8 cellular contexts compared by ENCODE assay signal in the genomic region with DNA sequence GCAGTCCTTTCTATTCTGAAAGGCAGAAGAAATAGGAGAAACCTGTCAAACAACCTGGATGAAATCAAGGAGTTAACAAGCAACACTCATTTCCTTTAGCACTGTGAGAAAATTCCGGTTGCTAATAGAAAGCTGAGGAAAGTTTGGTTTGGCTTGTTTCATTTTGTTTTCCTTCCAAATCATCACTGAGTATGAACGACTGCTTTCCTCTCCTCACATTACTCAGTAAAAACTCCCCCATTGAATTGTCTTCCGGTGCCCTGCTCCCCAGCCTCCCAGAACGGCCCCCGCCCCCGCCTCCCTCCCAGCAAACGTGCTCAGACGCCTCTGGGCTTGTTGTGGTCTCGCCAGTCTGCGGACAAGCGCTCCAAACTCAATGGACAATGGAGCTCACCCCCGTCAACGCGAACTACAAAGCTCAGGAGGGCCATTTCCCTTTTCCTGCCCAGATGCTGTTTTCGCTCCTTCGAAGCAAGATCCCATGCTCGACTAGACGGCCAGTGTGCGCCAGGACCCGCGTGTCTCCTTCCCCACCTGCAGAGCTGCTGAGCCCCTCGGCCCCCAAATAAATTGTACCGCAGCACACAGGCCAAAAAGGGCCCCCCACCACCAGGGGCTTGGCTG. TPM values are rescaled to one million over a fixed set of nuclear protein-coding genes. Genes with fewer than 3 reads are reported as not detected.
DNase-seq lines count a peak whose midpoint lies in the region; ATAC-seq and TF ChIP-seq lines count a peak whose summit lies in the region.

No MANE protein-coding gene starts in this region.

- no peak overlapping the region for H3K23ac ChIP-seq in trophoblast cell (ENCODE audit: low read length)

- peak overlapping the region; percentile 92 for H3K14ac ChIP-seq in trophoblast cell (ENCODE audit: low read length)

- H2BK12ac ChIP-seq in trophoblast cell (ENCODE audit: low read length) = no peak overlapping the region

- ATAC-seq in GM21717 (IDR thresholded peaks at IDR 0.05; ENCODE audit: unreplicated experiment) = peak; percentile 47

- no peaks in the 10 kb centered on the region for H3K9me3 ChIP-seq in adrenal gland (replicated peaks in 1 of 3)
- no peaks in the 10 kb centered on the region for H3K9me3 ChIP-seq in trophoblast cell (ENCODE audit: insufficient read depth, low read depth, low read length)

- peak overlapping the region; percentile 70 for H2BK120ac ChIP-seq in trophoblast cell (ENCODE audit: insufficient read depth, low read length, poor library complexity)

- H3K4me2 ChIP-seq in KMS-11 (peak overlapping the region; percentile 91), trophoblast cell (ENCODE audit: low read length) (peak overlapping the region; percentile 89)

- H3K79me2 ChIP-seq in KMS-11 (ENCODE audit: insufficient read depth, low read depth) (peaks cover 53% of the 10 kb centered on the region), trophoblast cell (ENCODE audit: control insufficient read depth, insufficient read depth, low read length, poor library complexity) (peaks cover 9% of the 10 kb centered on the region)

- H3K4ac ChIP-seq in trophoblast cell (ENCODE audit: low read depth, low read length) = peak overlapping the region; percentile 82

- H4K20me1 ChIP-seq in KMS-11 (ENCODE audit: insufficient read depth) = no peaks in the 10 kb centered on the region

- no peak for TF ChIP-seq POLR2A in adrenal gland (IDR thresholded peaks at IDR 0.05)

- peak overlapping the region; percentile 67 for H4K8ac ChIP-seq in trophoblast cell (ENCODE audit: low read depth, low read length)

- H2AK5ac ChIP-seq in trophoblast cell (ENCODE audit: low read length) = peak overlapping the region; percentile 14

- peak overlapping the region; percentile 31 for H4K12ac ChIP-seq in trophoblast cell (ENCODE audit: low read depth, low read length)

- H3K9ac ChIP-seq in KMS-11 = peak overlapping the region; percentile 76
- H3K9ac ChIP-seq in trophoblast cell (ENCODE audit: low read length) = peak overlapping the region; percentile 85

- TF ChIP-seq CTCF in KMS-11 (conservative IDR thresholded peaks at IDR 0.05; ENCODE audit: low read depth, low read length) = no peak
- no peak for TF ChIP-seq CTCF in adrenal gland (IDR thresholded peaks at IDR 0.05)

- DNase-seq in DMS79 treated with DMSO at 0.1 percent for 48 hours (lab: John Stamatoyannopoulos, UW) = peak; percentile 37
- peak; percentile 37 for DNase-seq in SW 1271 (lab: John Stamatoyannopoulos, UW)
- peak; percentile 55 to 80 (median 67) for DNase-seq in adrenal gland
- peak; percentile 85 for DNase-seq in cardiac septum (ENCODE audit: low spot score)
- DNase-seq in trophoblast cell = peak; percentile 43 to 63

- H3K4me1 ChIP-seq in KMS-11 (ENCODE audit: low read depth, poor library complexity, severe bottlenecking) = peaks cover 36% of the 10 kb centered on the region
- peaks cover 8 to 32% of the 10 kb centered on the region in 2 donors for H3K4me1 ChIP-seq in adrenal gland (replicated peaks in 1 of 2)
- no peaks in the 10 kb centered on the region for H3K4me1 ChIP-seq in trophoblast cell (ENCODE audit: control insufficient read depth in 1 of 2, insufficient read depth in 2 of 2, low read length in 2 of 2)
- no peaks in the 10 kb centered on the region for H3K4me1 ChIP-seq in urinary bladder (ENCODE audit: insufficient read depth)

- 0 to 3% (median 0%) methylated on average over 15 to 23 of the region's 23 CpGs for WGBS in adrenal gland, 4 donors
- no CpG with 5 or more reads among the region's 23 CpGs for WGBS in trophoblast cell (ENCODE audit: extremely low coverage, insufficient coverage, insufficient read length)
- WGBS in urinary bladder = under 1% methylated on average over 23 of the region's 23 CpGs

- peak overlapping the region; percentile 49 for H3K27ac ChIP-seq in KMS-11
- peak overlapping the region; percentile 69 to 97 (median 85) for H3K27ac ChIP-seq in adrenal gland
- peak overlapping the region; percentile 94 for H3K27ac ChIP-seq in trophoblast cell (ENCODE audit: low read depth, low read length)
- peak overlapping the region; percentile 57 for H3K27ac ChIP-seq in urinary bladder (ENCODE audit: low read depth)

- H2BK5ac ChIP-seq in trophoblast cell (ENCODE audit: low read depth, low read length, poor library complexity) = peak overlapping the region; percentile 70

- H3K4me3 ChIP-seq in KMS-11 (IDR thresholded peaks at IDR 0.05; ENCODE audit: insufficient read depth, low read depth, low read length) = peak overlapping the region; percentile 81
- H3K4me3 ChIP-seq in adrenal gland = peak overlapping the region; percentile 1 to 99 (median 67)
- peak overlapping the region; percentile 93 for H3K4me3 ChIP-seq in trophoblast cell (ENCODE audit: low read depth, low read length)
- peak overlapping the region; percentile 80 for H3K4me3 ChIP-seq in urinary bladder (ENCODE audit: low read depth, low read length)

- H3K79me1 ChIP-seq in trophoblast cell (ENCODE audit: low read length) = peaks cover 9% of the 10 kb centered on the region

- H3K36me3 ChIP-seq in KMS-11 (ENCODE audit: insufficient read depth) (no peaks in the 10 kb centered on the region), adrenal gland (replicated peaks in 1 of 2) (no peaks in the 10 kb centered on the region), trophoblast cell (ENCODE audit: control insufficient read depth in 1 of 2, insufficient read depth in 2 of 2, low read length in 2 of 2) (no peaks in the 10 kb centered on the region), urinary bladder (ENCODE audit: insufficient read depth) (no peaks in the 10 kb centered on the region)

- H3K18ac ChIP-seq in trophoblast cell (ENCODE audit: low read length) = peak overlapping the region; percentile 66

- H3K27me3 ChIP-seq in KMS-11 (ENCODE audit: insufficient read depth, low read depth) (no peaks in the 10 kb centered on the region), adrenal gland (no peaks in the 10 kb centered on the region), trophoblast cell (ENCODE audit: insufficient read depth, low read length) (no peaks in the 10 kb centered on the region)

- H2AFZ ChIP-seq in KMS-11 (ENCODE audit: low read depth) (peak overlapping the region; percentile 80), trophoblast cell (ENCODE audit: insufficient read depth, low read length, poor library complexity) (peak overlapping the region; percentile 72)

- intact Hi-C loops in adrenal gland (cut with DNase I) (no loop called here), cardiac septum (cut with DNase I) (loop anchor here (2.0 to 5.0 kb wide), 3 partner anchors 67 to 120 kb away; a partner anchor contains a TSS)

- peak overlapping the region; percentile 89 for H4K91ac ChIP-seq in trophoblast cell (ENCODE audit: low read depth, low read length)

RNA-seq across cellular contexts. Expression of a gene that starts 0.7 kb away (rescaled TPM):
- total RNA-seq in adrenal gland = 10 to 100 TPM in 7 of 8 donors, 1 to 10 TPM in 1; 9.1 to 25.9 (median 16.6) TPM
- 10 to 100 TPM in 1 of 3 donors, 1 to 10 TPM in 2; 5.3 to 12.5 (median 9.2) TPM for polyA plus RNA-seq in adrenal gland
- 8.3 TPM for total RNA-seq in cardiac septum
- polyA plus RNA-seq in trophoblast cell (2013) = 11.1 and 11.2 TPM in 2 replicates
- 37.0 TPM for total RNA-seq in urinary bladder
- polyA plus RNA-seq in urinary bladder = 10.9 TPM

RNA-seq across cellular contexts. Expression of a gene that starts 11.9 kb away (rescaled TPM):
- total RNA-seq in adrenal gland (10 to 100 TPM; 15.0 to 36.1 (median 29.3) TPM), cardiac septum (4.6 TPM), urinary bladder (24.1 TPM)
- polyA plus RNA-seq in adrenal gland (10 to 100 TPM in 1 of 3 donors, 1 to 10 TPM in 2; 3.9 to 26.4 (median 4.9) TPM), urinary bladder (16.2 TPM)
- 0.57 and 0.79 TPM in 2 replicates for polyA plus RNA-seq in trophoblast cell (2013)

Comparison
In these comparisons a context has a peak if more than half of its experiments do, and no peak if none do; other contexts are left out.
1. Peak in every context shown above with its lines: DNase-seq, ATAC-seq, H3K4me3 ChIP-seq and H3K27ac ChIP-seq.